22 cellular contexts compared by ENCODE assay signal in genomic region chr1:65049941-65050713, GRCh38.
DNase-seq lines count a peak whose midpoint lies in the region; ATAC-seq, FAIRE-seq and TF ChIP-seq lines count a peak whose summit lies in the region.
"Had no signal": no experiment of that assay in that cellular context is flagged by ENCODE, and none has a peak within 500 bp of the region (broad histone marks: within the 10 kb centered on the region; RNA-seq: fewer than 3 reads in every experiment).

No MANE protein-coding gene starts in this region.

- H3K79me2 ChIP-seq in GM23338 (replicated peaks; ENCODE audit: insufficient read depth): no peaks in the 10 kb centered on the region; the same call in 1 of the 2 replicates

- H3K4me3 ChIP-seq in neutrophil (ENCODE audit: low read depth in 1 of 2, low read length in 1 of 2) (no peak overlapping the region), GM23338 (no peak overlapping the region)
- H3K4me3 ChIP-seq: adrenal gland, neural progenitor cell, SJSA1, testis had no signal

- no peaks in the 10 kb centered on the region for H3K27me3 Mint-ChIP-seq in activated CD8-positive, alpha-beta memory T cell treated with anti-CD3 and anti-CD28 coated beads, Interleukin-2, amount 10 ng/mL, durations not matched to agents 7 days and 5 days
- H3K27me3 Mint-ChIP-seq in activated T-helper 2 cell treated with anti-CD3 and anti-CD28 coated beads, Interferon-gamma antibody, Interleukin-2, Interleukin-4, amounts not matched to agents 10 μg/mL and 5 μg/mL and 100 μg/mL, durations not matched to agents 14 hours and 24 hours and 36 hours (ENCODE audit: low read depth): no peaks in the 10 kb centered on the region
- no peaks in the 10 kb centered on the region for H3K27me3 Mint-ChIP-seq in GM23338 (ENCODE audit: insufficient read depth, low read depth, poor library complexity)
- H3K27me3 Mint-ChIP-seq: activated B cell treated with CpG ODN at 0.5 μM for 24 hours had no signal

- H3K4me2 ChIP-seq in GM23338: no peak overlapping the region
- H3K4me2 ChIP-seq: neural progenitor cell had no signal

- H3K27me3 ChIP-seq in neutrophil (no peaks in the 10 kb centered on the region), GM23338 (ENCODE audit: insufficient read depth) (no peaks in the 10 kb centered on the region)
- H3K27me3 ChIP-seq: adrenal gland, neural progenitor cell, SJSA1, testis had no signal

- peak overlapping the region; percentile 13 for H3K27ac ChIP-seq in neutrophil
- no peak overlapping the region for H3K27ac ChIP-seq in GM23338 (ENCODE audit: low read depth)
- H3K27ac ChIP-seq: adrenal gland, epithelial cell of prostate, neural progenitor cell, SJSA1, testis had no signal

- ATAC-seq in activated CD8-positive, alpha-beta memory T cell treated with anti-CD3 and anti-CD28 coated beads, Interleukin-2, amount 10 ng/mL, durations not matched to agents 7 days and 5 days: peak; percentile 47
- ATAC-seq in GM23338: no peak
- ATAC-seq: HCT116, Panc1 had no signal

- peak; percentile 20 for FAIRE-seq in H54 (lab: Jason Lieb, UNC)

- no peak for DNase-seq in activated CD8-positive, alpha-beta memory T cell treated with anti-CD3 and anti-CD28 coated beads, Interleukin-2, amount 10 ng/mL, durations not matched to agents 7 days and 5 days
- DNase-seq in activated CD8-positive, alpha-beta memory T cell treated with anti-CD3 and anti-CD28 coated beads, Interleukin-2, amount 50 U/mL, for 48 hours: no peak
- DNase-seq in H54 (ENCODE audit: insufficient read length, low spot score) (no peak), SIG-M5 (lab: John Stamatoyannopoulos, UW) (no peak), NCI-H2081 (lab: John Stamatoyannopoulos, UW) (no peak), GM23338 (ENCODE audit: low spot score) (no peak)
- DNase-seq in activated T-helper 2 cell treated with anti-CD3 and anti-CD28 coated beads, Interferon-gamma antibody, Interleukin-2, Interleukin-4, amounts not matched to agents 10 μg/mL and 5 μg/mL and 100 μg/mL, durations not matched to agents 14 hours and 24 hours and 36 hours (ENCODE audit: low spot score): no peak
- DNase-seq: activated B cell treated with CpG ODN at 0.5 μM for 24 hours, adrenal gland, dermis blood vessel endothelial cell, DND-41, foreskin melanocyte, NCI-H2227 treated with DMSO at 0.1 percent for 48 hours, NCI-H82, testis had no signal

- no peak for TF ChIP-seq CTCF in neutrophil (IDR thresholded peaks at IDR 0.05)
- no peak for TF ChIP-seq CTCF in GM23338 (conservative IDR thresholded peaks at IDR 0.05; ENCODE audit: low read depth in 2 of 2)

- TF ChIP-seq POLR2A in H54 (IDR thresholded peaks at IDR 0.05; ENCODE audit: low read depth, low read length): no peak

- H4K20me1 ChIP-seq in GM23338 (replicated peaks; ENCODE audit: insufficient read depth): no peaks in the 10 kb centered on the region; the same call in 1 of the 2 replicates

- H3K4me1 ChIP-seq in neutrophil (ENCODE audit: control insufficient read depth in 1 of 2, insufficient read depth in 1 of 2, low read depth in 1 of 2, low read length in 1 of 2) (peaks cover 10 to 17% of the 10 kb centered on the region in 2 experiments), GM23338 (ENCODE audit: insufficient read depth) (no peaks in the 10 kb centered on the region)
- H3K4me1 ChIP-seq: adrenal gland, neural progenitor cell, SJSA1, testis had no signal

- H3K36me3 ChIP-seq in neutrophil (peaks cover 77% of the 10 kb centered on the region), GM23338 (ENCODE audit: insufficient read depth) (no peaks in the 10 kb centered on the region)
- H3K36me3 ChIP-seq: adrenal gland, neural progenitor cell, SJSA1 had no signal

- no peak overlapping the region for H2AFZ ChIP-seq in GM23338
- H2AFZ ChIP-seq: neural progenitor cell had no signal

- no peaks in the 10 kb centered on the region for H3K36me3 Mint-ChIP-seq in activated CD8-positive, alpha-beta memory T cell treated with anti-CD3 and anti-CD28 coated beads, Interleukin-2, amount 10 ng/mL, durations not matched to agents 7 days and 5 days
- peaks cover 7% of the 10 kb centered on the region for H3K36me3 Mint-ChIP-seq in activated T-helper 2 cell treated with anti-CD3 and anti-CD28 coated beads, Interferon-gamma antibody, Interleukin-2, Interleukin-4, amounts not matched to agents 10 μg/mL and 5 μg/mL and 100 μg/mL, durations not matched to agents 14 hours and 24 hours and 36 hours (ENCODE audit: low read depth)
- peaks cover 14% of the 10 kb centered on the region; the same call in 2 of the 3 replicates for H3K36me3 Mint-ChIP-seq in GM23338 (ENCODE audit: low read depth)

- intact Hi-C loops in activated T-helper 2 cell treated with anti-CD3 and anti-CD28 coated beads, Interferon-gamma antibody, Interleukin-2, Interleukin-4, amounts not matched to agents 10 μg/mL and 5 μg/mL and 100 μg/mL, durations not matched to agents 14 hours and 24 hours and 36 hours (cut with micrococcal nuclease): no loop called here

- CTCF ChIA-PET in activated CD8-positive, alpha-beta memory T cell treated with anti-CD3 and anti-CD28 coated beads, Interleukin-2, amount 10 ng/mL, durations not matched to agents 7 days and 5 days (lab: Charles Lee): interaction anchor here (1.5 to 2.3 kb wide), 2 partner anchors 9 to 12 kb away, joined by 4 to 5 read pairs; no protein-coding TSS in a partner anchor

- H3K9me2 ChIP-seq in GM23338 (ENCODE audit: insufficient read depth): no peaks in the 10 kb centered on the region

- peaks cover 16% of the 10 kb centered on the region for H3K4me1 Mint-ChIP-seq in activated CD8-positive, alpha-beta memory T cell treated with anti-CD3 and anti-CD28 coated beads, Interleukin-2, amount 10 ng/mL, durations not matched to agents 7 days and 5 days
- H3K4me1 Mint-ChIP-seq in activated T-helper 2 cell treated with anti-CD3 and anti-CD28 coated beads, Interferon-gamma antibody, Interleukin-2, Interleukin-4, amounts not matched to agents 10 μg/mL and 5 μg/mL and 100 μg/mL, durations not matched to agents 14 hours and 24 hours and 36 hours (ENCODE audit: low read depth): peaks cover 14% of the 10 kb centered on the region
- no peaks in the 10 kb centered on the region for H3K4me1 Mint-ChIP-seq in GM23338
- H3K4me1 Mint-ChIP-seq: activated B cell treated with CpG ODN at 0.5 μM for 24 hours, neural progenitor cell had no signal

- no peaks in the 10 kb centered on the region for H3K9me3 Mint-ChIP-seq in activated CD8-positive, alpha-beta memory T cell treated with anti-CD3 and anti-CD28 coated beads, Interleukin-2, amount 10 ng/mL, durations not matched to agents 7 days and 5 days (ENCODE audit: low read depth)
- H3K9me3 Mint-ChIP-seq in activated T-helper 2 cell treated with anti-CD3 and anti-CD28 coated beads, Interferon-gamma antibody, Interleukin-2, Interleukin-4, amounts not matched to agents 10 μg/mL and 5 μg/mL and 100 μg/mL, durations not matched to agents 14 hours and 24 hours and 36 hours: no peaks in the 10 kb centered on the region
- no peaks in the 10 kb centered on the region for H3K9me3 Mint-ChIP-seq in GM23338
- H3K9me3 Mint-ChIP-seq: activated B cell treated with CpG ODN at 0.5 μM for 24 hours, neural progenitor cell had no signal

- H3K4me3 Mint-ChIP-seq in activated CD8-positive, alpha-beta memory T cell treated with anti-CD3 and anti-CD28 coated beads, Interleukin-2, amount 10 ng/mL, durations not matched to agents 7 days and 5 days: no peak overlapping the region
- H3K4me3 Mint-ChIP-seq in activated T-helper 2 cell treated with anti-CD3 and anti-CD28 coated beads, Interferon-gamma antibody, Interleukin-2, Interleukin-4, amounts not matched to agents 10 μg/mL and 5 μg/mL and 100 μg/mL, durations not matched to agents 14 hours and 24 hours and 36 hours (ENCODE audit: low read depth): peak overlapping the region; percentile 1
- no peak overlapping the region for H3K4me3 Mint-ChIP-seq in GM23338
- H3K4me3 Mint-ChIP-seq: activated B cell treated with CpG ODN at 0.5 μM for 24 hours, mesothelial cell of epicardium, neural progenitor cell had no signal

- no peak overlapping the region for H3K27ac Mint-ChIP-seq in activated CD8-positive, alpha-beta memory T cell treated with anti-CD3 and anti-CD28 coated beads, Interleukin-2, amount 10 ng/mL, durations not matched to agents 7 days and 5 days
- H3K27ac Mint-ChIP-seq in activated T-helper 2 cell treated with anti-CD3 and anti-CD28 coated beads, Interferon-gamma antibody, Interleukin-2, Interleukin-4, amounts not matched to agents 10 μg/mL and 5 μg/mL and 100 μg/mL, durations not matched to agents 14 hours and 24 hours and 36 hours: no peak overlapping the region
- no peak overlapping the region; the same call in 1 of the 2 replicates for H3K27ac Mint-ChIP-seq in GM23338
- H3K27ac Mint-ChIP-seq: activated B cell treated with CpG ODN at 0.5 μM for 24 hours, mesothelial cell of epicardium, neural progenitor cell had no signal

- no peaks in the 10 kb centered on the region for H3F3A ChIP-seq in GM23338 (replicated peaks; ENCODE audit: low read depth)

- H3K9me3 ChIP-seq in neutrophil: no peaks in the 10 kb centered on the region
- H3K9me3 ChIP-seq: adrenal gland, SJSA1, testis had no signal

TF ChIP-seq in GM23338, 12 proteins besides CTCF, POLR2A, EP300 and RAD21:
- TF ChIP-seq STAT1 (IDR thresholded peaks at IDR 0.05; ENCODE audit: unreplicated experiment) (no peak), ETS1 (IDR thresholded peaks at IDR 0.05) (no peak)
